2 cellular contexts compared by ENCODE assay signal in the genomic region with DNA sequence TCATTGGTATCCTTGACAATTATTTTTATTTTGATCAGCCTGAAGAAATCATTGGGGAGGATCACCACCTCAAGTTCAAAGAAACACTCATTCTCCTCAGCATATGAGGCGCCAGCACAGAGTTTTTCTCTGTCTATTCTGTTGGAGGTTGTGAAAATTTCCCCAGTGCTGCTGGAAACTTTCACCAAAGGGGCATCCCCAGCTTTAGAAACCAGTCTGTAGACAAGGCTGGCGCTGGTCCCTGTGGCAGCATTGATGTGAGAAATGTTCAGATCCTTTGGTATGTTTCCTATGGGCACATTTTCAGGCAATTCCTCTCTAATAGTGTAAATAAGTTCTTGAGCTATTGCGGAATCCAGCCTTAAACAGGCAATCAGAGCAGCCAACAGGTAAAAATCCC.
TF ChIP-seq lines count a peak whose summit lies in the region.

No MANE protein-coding gene starts in this region.

TF ChIP-seq in SK-N-SH, 30 proteins besides CTCF, POLR2A, EP300 and RAD21 (continued from another document):
- TF ChIP-seq, protein P1, sequence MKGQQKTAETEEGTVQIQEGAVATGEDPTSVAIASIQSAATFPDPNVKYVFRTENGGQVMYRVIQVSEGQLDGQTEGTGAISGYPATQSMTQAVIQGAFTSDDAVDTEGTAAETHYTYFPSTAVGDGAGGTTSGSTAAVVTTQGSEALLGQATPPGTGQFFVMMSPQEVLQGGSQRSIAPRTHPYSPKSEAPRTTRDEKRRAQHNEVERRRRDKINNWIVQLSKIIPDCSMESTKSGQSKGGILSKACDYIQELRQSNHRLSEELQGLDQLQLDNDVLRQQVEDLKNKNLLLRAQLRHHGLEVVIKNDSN (IDR thresholded peaks at IDR 0.05; ENCODE audit: borderline replicate concordance, low read depth) = no peak
- TF ChIP-seq FOXJ3 (CRISPR knock-in tag; IDR thresholded peaks at IDR 0.05) = no peak

TF ChIP-seq in SK-N-SH treated with all-trans-retinoic acid at 6 μM for 48 hours, 23 proteins besides CTCF, POLR2A, EP300 and RAD21 (continued from another document):
- TF ChIP-seq, protein P2, sequence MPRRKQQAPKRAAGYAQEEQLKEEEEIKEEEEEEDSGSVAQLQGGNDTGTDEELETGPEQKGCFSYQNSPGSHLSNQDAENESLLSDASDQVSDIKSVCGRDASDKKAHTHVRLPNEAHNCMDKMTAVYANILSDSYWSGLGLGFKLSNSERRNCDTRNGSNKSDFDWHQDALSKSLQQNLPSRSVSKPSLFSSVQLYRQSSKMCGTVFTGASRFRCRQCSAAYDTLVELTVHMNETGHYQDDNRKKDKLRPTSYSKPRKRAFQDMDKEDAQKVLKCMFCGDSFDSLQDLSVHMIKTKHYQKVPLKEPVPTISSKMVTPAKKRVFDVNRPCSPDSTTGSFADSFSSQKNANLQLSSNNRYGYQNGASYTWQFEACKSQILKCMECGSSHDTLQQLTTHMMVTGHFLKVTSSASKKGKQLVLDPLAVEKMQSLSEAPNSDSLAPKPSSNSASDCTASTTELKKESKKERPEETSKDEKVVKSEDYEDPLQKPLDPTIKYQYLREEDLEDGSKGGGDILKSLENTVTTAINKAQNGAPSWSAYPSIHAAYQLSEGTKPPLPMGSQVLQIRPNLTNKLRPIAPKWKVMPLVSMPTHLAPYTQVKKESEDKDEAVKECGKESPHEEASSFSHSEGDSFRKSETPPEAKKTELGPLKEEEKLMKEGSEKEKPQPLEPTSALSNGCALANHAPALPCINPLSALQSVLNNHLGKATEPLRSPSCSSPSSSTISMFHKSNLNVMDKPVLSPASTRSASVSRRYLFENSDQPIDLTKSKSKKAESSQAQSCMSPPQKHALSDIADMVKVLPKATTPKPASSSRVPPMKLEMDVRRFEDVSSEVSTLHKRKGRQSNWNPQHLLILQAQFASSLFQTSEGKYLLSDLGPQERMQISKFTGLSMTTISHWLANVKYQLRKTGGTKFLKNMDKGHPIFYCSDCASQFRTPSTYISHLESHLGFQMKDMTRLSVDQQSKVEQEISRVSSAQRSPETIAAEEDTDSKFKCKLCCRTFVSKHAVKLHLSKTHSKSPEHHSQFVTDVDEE (CRISPR knock-in tag; IDR thresholded peaks at IDR 0.05) = no peak
- TF ChIP-seq ARNTL (CRISPR knock-in tag; IDR thresholded peaks at IDR 0.05; ENCODE audit: borderline replicate concordance, low read depth) (no peak), BACH2 (CRISPR knock-in tag; IDR thresholded peaks at IDR 0.05; ENCODE audit: borderline replicate concordance) (no peak), TOX (CRISPR knock-in tag; IDR thresholded peaks at IDR 0.05; ENCODE audit: borderline replicate concordance) (no peak), ZC3H10 (CRISPR knock-in tag; IDR thresholded peaks at IDR 0.05) (no peak)
- TF ChIP-seq, protein P3, sequence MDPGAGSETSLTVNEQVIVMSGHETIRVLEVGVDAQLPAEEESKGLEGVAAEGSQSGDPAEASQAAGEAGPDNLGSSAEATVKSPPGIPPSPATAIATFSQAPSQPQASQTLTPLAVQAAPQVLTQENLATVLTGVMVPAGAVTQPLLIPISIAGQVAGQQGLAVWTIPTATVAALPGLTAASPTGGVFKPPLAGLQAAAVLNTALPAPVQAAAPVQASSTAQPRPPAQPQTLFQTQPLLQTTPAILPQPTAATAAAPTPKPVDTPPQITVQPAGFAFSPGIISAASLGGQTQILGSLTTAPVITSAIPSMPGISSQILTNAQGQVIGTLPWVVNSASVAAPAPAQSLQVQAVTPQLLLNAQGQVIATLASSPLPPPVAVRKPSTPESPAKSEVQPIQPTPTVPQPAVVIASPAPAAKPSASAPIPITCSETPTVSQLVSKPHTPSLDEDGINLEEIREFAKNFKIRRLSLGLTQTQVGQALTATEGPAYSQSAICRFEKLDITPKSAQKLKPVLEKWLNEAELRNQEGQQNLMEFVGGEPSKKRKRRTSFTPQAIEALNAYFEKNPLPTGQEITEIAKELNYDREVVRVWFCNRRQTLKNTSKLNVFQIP (CRISPR knock-in tag; IDR thresholded peaks at IDR 0.05; ENCODE audit: borderline replicate concordance, low read depth) = no peak
- TF ChIP-seq, protein P4, sequence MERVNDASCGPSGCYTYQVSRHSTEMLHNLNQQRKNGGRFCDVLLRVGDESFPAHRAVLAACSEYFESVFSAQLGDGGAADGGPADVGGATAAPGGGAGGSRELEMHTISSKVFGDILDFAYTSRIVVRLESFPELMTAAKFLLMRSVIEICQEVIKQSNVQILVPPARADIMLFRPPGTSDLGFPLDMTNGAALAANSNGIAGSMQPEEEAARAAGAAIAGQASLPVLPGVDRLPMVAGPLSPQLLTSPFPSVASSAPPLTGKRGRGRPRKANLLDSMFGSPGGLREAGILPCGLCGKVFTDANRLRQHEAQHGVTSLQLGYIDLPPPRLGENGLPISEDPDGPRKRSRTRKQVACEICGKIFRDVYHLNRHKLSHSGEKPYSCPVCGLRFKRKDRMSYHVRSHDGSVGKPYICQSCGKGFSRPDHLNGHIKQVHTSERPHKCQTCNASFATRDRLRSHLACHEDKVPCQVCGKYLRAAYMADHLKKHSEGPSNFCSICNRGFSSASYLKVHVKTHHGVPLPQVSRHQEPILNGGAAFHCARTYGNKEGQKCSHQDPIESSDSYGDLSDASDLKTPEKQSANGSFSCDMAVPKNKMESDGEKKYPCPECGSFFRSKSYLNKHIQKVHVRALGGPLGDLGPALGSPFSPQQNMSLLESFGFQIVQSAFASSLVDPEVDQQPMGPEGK (CRISPR knock-in tag; IDR thresholded peaks at IDR 0.05; ENCODE audit: borderline replicate concordance) = no peak
- TF ChIP-seq, protein P5, sequence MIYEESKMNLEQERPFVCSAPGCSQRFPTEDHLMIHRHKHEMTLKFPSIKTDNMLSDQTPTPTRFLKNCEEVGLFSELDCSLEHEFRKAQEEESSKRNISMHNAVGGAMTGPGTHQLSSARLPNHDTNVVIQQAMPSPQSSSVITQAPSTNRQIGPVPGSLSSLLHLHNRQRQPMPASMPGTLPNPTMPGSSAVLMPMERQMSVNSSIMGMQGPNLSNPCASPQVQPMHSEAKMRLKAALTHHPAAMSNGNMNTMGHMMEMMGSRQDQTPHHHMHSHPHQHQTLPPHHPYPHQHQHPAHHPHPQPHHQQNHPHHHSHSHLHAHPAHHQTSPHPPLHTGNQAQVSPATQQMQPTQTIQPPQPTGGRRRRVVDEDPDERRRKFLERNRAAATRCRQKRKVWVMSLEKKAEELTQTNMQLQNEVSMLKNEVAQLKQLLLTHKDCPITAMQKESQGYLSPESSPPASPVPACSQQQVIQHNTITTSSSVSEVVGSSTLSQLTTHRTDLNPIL (CRISPR knock-in tag; IDR thresholded peaks at IDR 0.05; ENCODE audit: low read depth) = no peak
- TF ChIP-seq, protein P6, sequence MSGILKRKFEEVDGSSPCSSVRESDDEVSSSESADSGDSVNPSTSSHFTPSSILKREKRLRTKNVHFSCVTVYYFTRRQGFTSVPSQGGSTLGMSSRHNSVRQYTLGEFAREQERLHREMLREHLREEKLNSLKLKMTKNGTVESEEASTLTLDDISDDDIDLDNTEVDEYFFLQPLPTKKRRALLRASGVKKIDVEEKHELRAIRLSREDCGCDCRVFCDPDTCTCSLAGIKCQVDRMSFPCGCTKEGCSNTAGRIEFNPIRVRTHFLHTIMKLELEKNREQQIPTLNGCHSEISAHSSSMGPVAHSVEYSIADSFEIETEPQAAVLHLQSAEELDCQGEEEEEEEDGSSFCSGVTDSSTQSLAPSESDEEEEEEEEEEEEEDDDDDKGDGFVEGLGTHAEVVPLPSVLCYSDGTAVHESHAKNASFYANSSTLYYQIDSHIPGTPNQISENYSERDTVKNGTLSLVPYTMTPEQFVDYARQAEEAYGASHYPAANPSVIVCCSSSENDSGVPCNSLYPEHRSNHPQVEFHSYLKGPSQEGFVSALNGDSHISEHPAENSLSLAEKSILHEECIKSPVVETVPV (CRISPR knock-in tag; IDR thresholded peaks at IDR 0.05) = no peak
